31 cellular contexts compared by ENCODE assay signal in genomic region chr17:73145641-73146040, GRCh38. TPM values are rescaled to one million over a fixed set of nuclear protein-coding genes. Genes with fewer than 3 reads are reported as not detected.
"Had no signal": no experiment of that assay in that cellular context is flagged by ENCODE, and none has a peak within 500 bp of the region (broad histone marks: within the 10 kb centered on the region; RNA-seq: fewer than 3 reads in every experiment).

No MANE protein-coding gene starts in this region.

- H3K27me3 ChIP-seq: brain microvascular endothelial cell had no signal

- H3K27ac ChIP-seq: brain microvascular endothelial cell, coronary artery, dorsolateral prefrontal cortex, gastroesophageal sphincter had no signal

- H3K36me3 ChIP-seq: brain microvascular endothelial cell, esophagus squamous epithelium, gastroesophageal sphincter had no signal

- ATAC-seq: activated CD4-positive, alpha-beta T cell treated with anti-CD3 and anti-CD28 coated beads for 36 hours; activated T-cell treated with anti-CD3 and anti-CD28 coated beads, Interleukin-2, amount 50 U/mL, for 4 hours; activated T-helper 17 cell treated with anti-CD3 and anti-CD28 coated beads, Interleukin-2, amount 50 U/mL, for 72 hours; gastroesophageal sphincter; T-helper 17 cell had no signal

- H3K4me1 ChIP-seq: gastroesophageal sphincter had no signal

- H3K4me3 ChIP-seq: coronary artery, dorsolateral prefrontal cortex, esophagus squamous epithelium, gastroesophageal sphincter had no signal

- H3K9me3 ChIP-seq: esophagus squamous epithelium had no signal

- DNase-seq: activated CD4-positive, alpha-beta memory T cell treated with anti-CD3 and anti-CD28 coated beads for 36 hours; activated CD4-positive, alpha-beta T cell treated with anti-CD3 and anti-CD28 coated beads for 36 hours; activated CD4-positive, alpha-beta T cell treated with anti-CD3 and anti-CD28 coated beads, Interleukin-2, amount 10 ng/mL, durations not matched to agents 24 days and 14 days; activated CD4-positive, CD25-positive, alpha-beta regulatory T cell; activated CD4-positive, CD25-positive, alpha-beta regulatory T cell treated with anti-CD3 and anti-CD28 coated beads, Interleukin-2, amount 50 U/mL, for 72 hours; activated CD8-positive, alpha-beta memory T cell treated with anti-CD3 and anti-CD28 coated beads for 24 hours; activated effector memory CD4-positive, alpha-beta T cell treated with Interleukin-2 at 50 U/mL for 16 hours; activated gamma-delta T cell treated with Interleukin-2 at 50 U/mL for 16 hours; activated naive CD4-positive, alpha-beta T cell treated with anti-CD3 and anti-CD28 coated beads, Interleukin-2, amount 50 U/mL, for 16 hours; activated naive CD4-positive, alpha-beta T cell treated with Interleukin-2 at 50 U/mL for 16 hours; activated T-cell treated with anti-CD3 and anti-CD28 coated beads, Interleukin-2, amount 50 U/mL, for 4 hours; amniotic stem cell; anterior cingulate cortex; brain microvascular endothelial cell; dorsolateral prefrontal cortex; effector memory CD4-positive, alpha-beta T cell; endodermal cell; erythroblast; esophagus squamous epithelium; foreskin melanocyte; T-helper 1 cell; T-helper 17 cell; T1000 had no signal

- FAIRE-seq: astrocyte, bronchial epithelial cell had no signal

RNA-seq across cellular contexts. Expression of gene SSTR2, which starts 19.2 kb away (rescaled TPM):
- total RNA-seq: bronchial epithelial cell, fibroblast of lung, fibroblast of villous mesenchyme, glomerular endothelial cell, T-helper 17 cell had no signal
- polyA plus RNA-seq: fibroblast of lung had no signal
